In the genomic region with DNA sequence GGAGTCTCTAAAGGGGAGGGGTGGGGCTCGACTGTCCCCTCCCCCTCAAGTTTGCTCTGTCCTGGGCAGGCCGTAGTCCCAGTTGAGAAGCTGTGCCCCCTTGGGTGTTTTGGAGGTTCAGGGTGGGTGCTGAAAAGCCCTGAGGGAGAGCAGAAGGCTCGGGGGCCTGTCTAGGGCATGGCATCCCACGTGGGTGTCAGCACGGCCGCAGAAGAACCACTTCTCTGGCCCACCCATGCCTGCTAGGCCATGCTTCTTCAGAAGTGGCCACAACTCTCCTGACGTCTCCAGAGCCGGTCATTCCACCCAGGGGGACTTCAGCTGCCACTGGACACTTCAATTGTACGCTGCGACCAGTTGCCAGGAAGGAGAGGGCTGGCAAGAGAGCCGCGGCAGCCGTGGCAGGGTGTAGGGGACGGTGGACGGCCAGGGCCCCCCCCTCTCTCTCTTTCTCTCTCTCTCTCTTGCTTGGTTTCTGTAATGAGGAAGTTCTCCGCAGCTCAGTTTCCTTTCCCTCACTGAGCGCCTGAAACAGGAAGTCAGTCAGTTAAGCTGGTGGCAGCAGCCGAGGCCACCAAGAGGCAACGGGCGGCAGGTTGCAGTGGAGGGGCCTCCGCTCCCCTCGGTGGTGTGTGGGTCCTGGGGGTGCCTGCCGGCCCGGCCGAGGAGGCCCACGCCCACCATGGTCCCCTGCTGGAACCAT, we compare ENCODE assay signal across 1 cellular context.
TF ChIP-seq lines count a peak whose summit lies in the region.

A gene (plus strand): TSS at position 546 of the 703 bp plus-strand sequence. CDS start 137 bp downstream, at position 683.

TF ChIP-seq in HepG2, 621 proteins besides CTCF, POLR2A, EP300 and RAD21 (continued from another document and continues in another):
- TF ChIP-seq, protein P1, sequence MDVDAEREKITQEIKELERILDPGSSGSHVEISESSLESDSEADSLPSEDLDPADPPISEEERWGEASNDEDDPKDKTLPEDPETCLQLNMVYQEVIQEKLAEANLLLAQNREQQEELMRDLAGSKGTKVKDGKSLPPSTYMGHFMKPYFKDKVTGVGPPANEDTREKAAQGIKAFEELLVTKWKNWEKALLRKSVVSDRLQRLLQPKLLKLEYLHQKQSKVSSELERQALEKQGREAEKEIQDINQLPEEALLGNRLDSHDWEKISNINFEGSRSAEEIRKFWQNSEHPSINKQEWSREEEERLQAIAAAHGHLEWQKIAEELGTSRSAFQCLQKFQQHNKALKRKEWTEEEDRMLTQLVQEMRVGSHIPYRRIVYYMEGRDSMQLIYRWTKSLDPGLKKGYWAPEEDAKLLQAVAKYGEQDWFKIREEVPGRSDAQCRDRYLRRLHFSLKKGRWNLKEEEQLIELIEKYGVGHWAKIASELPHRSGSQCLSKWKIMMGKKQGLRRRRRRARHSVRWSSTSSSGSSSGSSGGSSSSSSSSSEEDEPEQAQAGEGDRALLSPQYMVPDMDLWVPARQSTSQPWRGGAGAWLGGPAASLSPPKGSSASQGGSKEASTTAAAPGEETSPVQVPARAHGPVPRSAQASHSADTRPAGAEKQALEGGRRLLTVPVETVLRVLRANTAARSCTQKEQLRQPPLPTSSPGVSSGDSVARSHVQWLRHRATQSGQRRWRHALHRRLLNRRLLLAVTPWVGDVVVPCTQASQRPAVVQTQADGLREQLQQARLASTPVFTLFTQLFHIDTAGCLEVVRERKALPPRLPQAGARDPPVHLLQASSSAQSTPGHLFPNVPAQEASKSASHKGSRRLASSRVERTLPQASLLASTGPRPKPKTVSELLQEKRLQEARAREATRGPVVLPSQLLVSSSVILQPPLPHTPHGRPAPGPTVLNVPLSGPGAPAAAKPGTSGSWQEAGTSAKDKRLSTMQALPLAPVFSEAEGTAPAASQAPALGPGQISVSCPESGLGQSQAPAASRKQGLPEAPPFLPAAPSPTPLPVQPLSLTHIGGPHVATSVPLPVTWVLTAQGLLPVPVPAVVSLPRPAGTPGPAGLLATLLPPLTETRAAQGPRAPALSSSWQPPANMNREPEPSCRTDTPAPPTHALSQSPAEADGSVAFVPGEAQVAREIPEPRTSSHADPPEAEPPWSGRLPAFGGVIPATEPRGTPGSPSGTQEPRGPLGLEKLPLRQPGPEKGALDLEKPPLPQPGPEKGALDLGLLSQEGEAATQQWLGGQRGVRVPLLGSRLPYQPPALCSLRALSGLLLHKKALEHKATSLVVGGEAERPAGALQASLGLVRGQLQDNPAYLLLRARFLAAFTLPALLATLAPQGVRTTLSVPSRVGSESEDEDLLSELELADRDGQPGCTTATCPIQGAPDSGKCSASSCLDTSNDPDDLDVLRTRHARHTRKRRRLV (CRISPR knock-in tag; IDR thresholded peaks at IDR 0.05), result peak; percentile 41
- TF ChIP-seq CBFB (CRISPR knock-in tag; IDR thresholded peaks at IDR 0.05) (no peak; the same call in 1 of the 2 replicates), RARG (CRISPR knock-in tag; IDR thresholded peaks at IDR 0.05; ENCODE audit: low read depth) (no peak), ZNF768 (CRISPR knock-in tag; IDR thresholded peaks at IDR 0.05) (no peak), SMAD9 (CRISPR knock-in tag; IDR thresholded peaks at IDR 0.05) (no peak), MLLT10 (CRISPR knock-in tag; IDR thresholded peaks at IDR 0.05) (no peak), MEIS2 (CRISPR knock-in tag; IDR thresholded peaks at IDR 0.05) (no peak), ZNF335 (CRISPR knock-in tag; IDR thresholded peaks at IDR 0.05) (peak; percentile 75; the same call in 1 of the 2 replicates), ZNF530 (CRISPR knock-in tag; IDR thresholded peaks at IDR 0.05; ENCODE audit: low read depth) (no peak), CCAR2 (optimal IDR thresholded peaks at IDR 0.05; ENCODE audit: low read depth, low read length) (no peak), PHF20 (CRISPR knock-in tag; IDR thresholded peaks at IDR 0.05) (no peak), ZNF616 (CRISPR knock-in tag; IDR thresholded peaks at IDR 0.05; ENCODE audit: low read depth) (no peak), RCOR2 (CRISPR knock-in tag; IDR thresholded peaks at IDR 0.05) (no peak), ZMYM3 (CRISPR knock-in tag; IDR thresholded peaks at IDR 0.05) (0 out of 2 replicates have a peak, but pooled peaks have one; percentile 1), ZNF567 (CRISPR knock-in tag; IDR thresholded peaks at IDR 0.05; ENCODE audit: borderline replicate concordance) (no peak), KLF6 (CRISPR knock-in tag; IDR thresholded peaks at IDR 0.05) (0 out of 2 replicates have a peak, but pooled peaks have one; percentile 28), ZNF672 (CRISPR knock-in tag; IDR thresholded peaks at IDR 0.05) (no peak), TARDBP (CRISPR knock-in tag; IDR thresholded peaks at IDR 0.05) (no peak), ZNF34 (CRISPR knock-in tag; IDR thresholded peaks at IDR 0.05; ENCODE audit: borderline replicate concordance) (no peak; the same call in 1 of the 2 replicates), ZBTB7A (CRISPR knock-in tag; IDR thresholded peaks at IDR 0.05) (no peak), ZNF605 (CRISPR knock-in tag; IDR thresholded peaks at IDR 0.05) (0 out of 2 replicates have a peak, but pooled peaks have one; percentile 19), ERF (CRISPR knock-in tag; IDR thresholded peaks at IDR 0.05) (peak; percentile 32)
- TF ChIP-seq, protein P2, sequence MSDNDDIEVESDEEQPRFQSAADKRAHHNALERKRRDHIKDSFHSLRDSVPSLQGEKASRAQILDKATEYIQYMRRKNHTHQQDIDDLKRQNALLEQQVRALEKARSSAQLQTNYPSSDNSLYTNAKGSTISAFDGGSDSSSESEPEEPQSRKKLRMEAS (IDR thresholded peaks at IDR 0.05), result peak; percentile 79
- TF ChIP-seq, protein P3, sequence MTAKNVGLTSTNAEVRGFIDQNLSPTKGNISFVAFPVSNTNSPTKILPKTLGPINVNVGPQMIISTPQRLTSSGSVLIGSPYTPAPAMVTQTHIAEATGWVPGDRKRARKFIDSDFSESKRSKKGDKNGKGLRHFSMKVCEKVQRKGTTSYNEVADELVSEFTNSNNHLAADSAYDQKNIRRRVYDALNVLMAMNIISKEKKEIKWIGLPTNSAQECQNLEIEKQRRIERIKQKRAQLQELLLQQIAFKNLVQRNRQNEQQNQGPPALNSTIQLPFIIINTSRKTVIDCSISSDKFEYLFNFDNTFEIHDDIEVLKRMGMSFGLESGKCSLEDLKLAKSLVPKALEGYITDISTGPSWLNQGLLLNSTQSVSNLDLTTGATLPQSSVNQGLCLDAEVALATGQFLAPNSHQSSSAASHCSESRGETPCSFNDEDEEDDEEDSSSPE (CRISPR knock-in tag; IDR thresholded peaks at IDR 0.05), result no peak; the same call in 1 of the 2 replicates
- TF ChIP-seq, protein P4, sequence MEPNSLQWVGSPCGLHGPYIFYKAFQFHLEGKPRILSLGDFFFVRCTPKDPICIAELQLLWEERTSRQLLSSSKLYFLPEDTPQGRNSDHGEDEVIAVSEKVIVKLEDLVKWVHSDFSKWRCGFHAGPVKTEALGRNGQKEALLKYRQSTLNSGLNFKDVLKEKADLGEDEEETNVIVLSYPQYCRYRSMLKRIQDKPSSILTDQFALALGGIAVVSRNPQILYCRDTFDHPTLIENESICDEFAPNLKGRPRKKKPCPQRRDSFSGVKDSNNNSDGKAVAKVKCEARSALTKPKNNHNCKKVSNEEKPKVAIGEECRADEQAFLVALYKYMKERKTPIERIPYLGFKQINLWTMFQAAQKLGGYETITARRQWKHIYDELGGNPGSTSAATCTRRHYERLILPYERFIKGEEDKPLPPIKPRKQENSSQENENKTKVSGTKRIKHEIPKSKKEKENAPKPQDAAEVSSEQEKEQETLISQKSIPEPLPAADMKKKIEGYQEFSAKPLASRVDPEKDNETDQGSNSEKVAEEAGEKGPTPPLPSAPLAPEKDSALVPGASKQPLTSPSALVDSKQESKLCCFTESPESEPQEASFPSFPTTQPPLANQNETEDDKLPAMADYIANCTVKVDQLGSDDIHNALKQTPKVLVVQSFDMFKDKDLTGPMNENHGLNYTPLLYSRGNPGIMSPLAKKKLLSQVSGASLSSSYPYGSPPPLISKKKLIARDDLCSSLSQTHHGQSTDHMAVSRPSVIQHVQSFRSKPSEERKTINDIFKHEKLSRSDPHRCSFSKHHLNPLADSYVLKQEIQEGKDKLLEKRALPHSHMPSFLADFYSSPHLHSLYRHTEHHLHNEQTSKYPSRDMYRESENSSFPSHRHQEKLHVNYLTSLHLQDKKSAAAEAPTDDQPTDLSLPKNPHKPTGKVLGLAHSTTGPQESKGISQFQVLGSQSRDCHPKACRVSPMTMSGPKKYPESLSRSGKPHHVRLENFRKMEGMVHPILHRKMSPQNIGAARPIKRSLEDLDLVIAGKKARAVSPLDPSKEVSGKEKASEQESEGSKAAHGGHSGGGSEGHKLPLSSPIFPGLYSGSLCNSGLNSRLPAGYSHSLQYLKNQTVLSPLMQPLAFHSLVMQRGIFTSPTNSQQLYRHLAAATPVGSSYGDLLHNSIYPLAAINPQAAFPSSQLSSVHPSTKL (CRISPR knock-in tag; IDR thresholded peaks at IDR 0.05), result peak; percentile 29; the same call in 1 of the 2 replicates
- TF ChIP-seq, protein P5, sequence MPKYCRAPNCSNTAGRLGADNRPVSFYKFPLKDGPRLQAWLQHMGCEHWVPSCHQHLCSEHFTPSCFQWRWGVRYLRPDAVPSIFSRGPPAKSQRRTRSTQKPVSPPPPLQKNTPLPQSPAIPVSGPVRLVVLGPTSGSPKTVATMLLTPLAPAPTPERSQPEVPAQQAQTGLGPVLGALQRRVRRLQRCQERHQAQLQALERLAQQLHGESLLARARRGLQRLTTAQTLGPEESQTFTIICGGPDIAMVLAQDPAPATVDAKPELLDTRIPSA (CRISPR knock-in tag; IDR thresholded peaks at IDR 0.05; ENCODE audit: borderline replicate concordance), result no peak; the same call in 1 of the 2 replicates
- TF ChIP-seq, protein P6, sequence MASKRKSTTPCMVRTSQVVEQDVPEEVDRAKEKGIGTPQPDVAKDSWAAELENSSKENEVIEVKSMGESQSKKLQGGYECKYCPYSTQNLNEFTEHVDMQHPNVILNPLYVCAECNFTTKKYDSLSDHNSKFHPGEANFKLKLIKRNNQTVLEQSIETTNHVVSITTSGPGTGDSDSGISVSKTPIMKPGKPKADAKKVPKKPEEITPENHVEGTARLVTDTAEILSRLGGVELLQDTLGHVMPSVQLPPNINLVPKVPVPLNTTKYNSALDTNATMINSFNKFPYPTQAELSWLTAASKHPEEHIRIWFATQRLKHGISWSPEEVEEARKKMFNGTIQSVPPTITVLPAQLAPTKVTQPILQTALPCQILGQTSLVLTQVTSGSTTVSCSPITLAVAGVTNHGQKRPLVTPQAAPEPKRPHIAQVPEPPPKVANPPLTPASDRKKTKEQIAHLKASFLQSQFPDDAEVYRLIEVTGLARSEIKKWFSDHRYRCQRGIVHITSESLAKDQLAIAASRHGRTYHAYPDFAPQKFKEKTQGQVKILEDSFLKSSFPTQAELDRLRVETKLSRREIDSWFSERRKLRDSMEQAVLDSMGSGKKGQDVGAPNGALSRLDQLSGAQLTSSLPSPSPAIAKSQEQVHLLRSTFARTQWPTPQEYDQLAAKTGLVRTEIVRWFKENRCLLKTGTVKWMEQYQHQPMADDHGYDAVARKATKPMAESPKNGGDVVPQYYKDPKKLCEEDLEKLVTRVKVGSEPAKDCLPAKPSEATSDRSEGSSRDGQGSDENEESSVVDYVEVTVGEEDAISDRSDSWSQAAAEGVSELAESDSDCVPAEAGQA (IDR thresholded peaks at IDR 0.05; ENCODE audit: low read depth), result 0 out of 2 replicates have a peak, but pooled peaks have one; percentile 12
- TF ChIP-seq, protein P6 (CRISPR knock-in tag; IDR thresholded peaks at IDR 0.05; ENCODE audit: borderline replicate concordance), result no peak
- TF ChIP-seq, protein P7, sequence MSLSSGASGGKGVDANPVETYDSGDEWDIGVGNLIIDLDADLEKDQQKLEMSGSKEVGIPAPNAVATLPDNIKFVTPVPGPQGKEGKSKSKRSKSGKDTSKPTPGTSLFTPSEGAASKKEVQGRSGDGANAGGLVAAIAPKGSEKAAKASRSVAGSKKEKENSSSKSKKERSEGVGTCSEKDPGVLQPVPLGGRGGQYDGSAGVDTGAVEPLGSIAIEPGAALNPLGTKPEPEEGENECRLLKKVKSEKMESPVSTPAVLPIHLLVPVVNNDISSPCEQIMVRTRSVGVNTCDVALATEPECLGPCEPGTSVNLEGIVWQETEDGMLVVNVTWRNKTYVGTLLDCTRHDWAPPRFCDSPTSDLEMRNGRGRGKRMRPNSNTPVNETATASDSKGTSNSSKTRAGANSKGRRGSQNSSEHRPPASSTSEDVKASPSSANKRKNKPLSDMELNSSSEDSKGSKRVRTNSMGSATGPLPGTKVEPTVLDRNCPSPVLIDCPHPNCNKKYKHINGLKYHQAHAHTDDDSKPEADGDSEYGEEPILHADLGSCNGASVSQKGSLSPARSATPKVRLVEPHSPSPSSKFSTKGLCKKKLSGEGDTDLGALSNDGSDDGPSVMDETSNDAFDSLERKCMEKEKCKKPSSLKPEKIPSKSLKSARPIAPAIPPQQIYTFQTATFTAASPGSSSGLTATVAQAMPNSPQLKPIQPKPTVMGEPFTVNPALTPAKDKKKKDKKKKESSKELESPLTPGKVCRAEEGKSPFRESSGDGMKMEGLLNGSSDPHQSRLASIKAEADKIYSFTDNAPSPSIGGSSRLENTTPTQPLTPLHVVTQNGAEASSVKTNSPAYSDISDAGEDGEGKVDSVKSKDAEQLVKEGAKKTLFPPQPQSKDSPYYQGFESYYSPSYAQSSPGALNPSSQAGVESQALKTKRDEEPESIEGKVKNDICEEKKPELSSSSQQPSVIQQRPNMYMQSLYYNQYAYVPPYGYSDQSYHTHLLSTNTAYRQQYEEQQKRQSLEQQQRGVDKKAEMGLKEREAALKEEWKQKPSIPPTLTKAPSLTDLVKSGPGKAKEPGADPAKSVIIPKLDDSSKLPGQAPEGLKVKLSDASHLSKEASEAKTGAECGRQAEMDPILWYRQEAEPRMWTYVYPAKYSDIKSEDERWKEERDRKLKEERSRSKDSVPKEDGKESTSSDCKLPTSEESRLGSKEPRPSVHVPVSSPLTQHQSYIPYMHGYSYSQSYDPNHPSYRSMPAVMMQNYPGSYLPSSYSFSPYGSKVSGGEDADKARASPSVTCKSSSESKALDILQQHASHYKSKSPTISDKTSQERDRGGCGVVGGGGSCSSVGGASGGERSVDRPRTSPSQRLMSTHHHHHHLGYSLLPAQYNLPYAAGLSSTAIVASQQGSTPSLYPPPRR (CRISPR knock-in tag; IDR thresholded peaks at IDR 0.05; ENCODE audit: borderline replicate concordance), result no peak
